ENCODE assay signal across 26 cellular contexts in genomic region chr15:82306791-82307713, GRCh38. TPM values are rescaled to one million over a fixed set of nuclear protein-coding genes. Genes with fewer than 3 reads are reported as not detected.
DNase-seq lines count a peak whose midpoint lies in the region; ATAC-seq and TF ChIP-seq lines count a peak whose summit lies in the region.
"Had no signal": no experiment of that assay in that cellular context is flagged by ENCODE, and none has a peak within 500 bp of the region (broad histone marks: within the 10 kb centered on the region; RNA-seq: fewer than 3 reads in every experiment).

No MANE protein-coding gene starts in this region.

- intact Hi-C loops in esophagus muscularis mucosa (cut with DNase I), result no loop called here
- intact Hi-C loops in sigmoid colon (cut with DNase I), result no loop called here

- H3K9me3 ChIP-seq in Loucy (ENCODE audit: insufficient read depth, low read depth, low read length) (no peaks in the 10 kb centered on the region), esophagus muscularis mucosa (peaks cover 0 to 5% (median 2%) of the 10 kb centered on the region in 4 donors), sigmoid colon (peaks cover 0 to 3% (median 0%) of the 10 kb centered on the region in 4 donors)
- H3K9me3 ChIP-seq: prostate gland had no signal

- TF ChIP-seq POLR2A in esophagus muscularis mucosa (IDR thresholded peaks at IDR 0.05; ENCODE audit: low read depth) (no peak), sigmoid colon (IDR thresholded peaks at IDR 0.05) (no peak)

- WGBS in esophagus muscularis mucosa, result 88% methylated on average over 16 of the region's 16 CpGs
- 87% methylated on average over 16 of the region's 16 CpGs for WGBS in sigmoid colon, 2 donors

- TF ChIP-seq CTCF in GM12864 (IDR thresholded peaks at IDR 0.05; ENCODE audit: low read depth, low read length, missing control alignments) (peak; percentile 6), Loucy (conservative IDR thresholded peaks at IDR 0.05; ENCODE audit: low read length) (0 out of 2 replicates have a peak, but pooled peaks have one; percentile 12), esophagus muscularis mucosa (IDR thresholded peaks at IDR 0.05) (no peak), sigmoid colon (IDR thresholded peaks at IDR 0.05) (no peak)

- H3K27me3 ChIP-seq in Loucy (ENCODE audit: insufficient read depth, low read length, poor library complexity, severe bottlenecking) (no peaks in the 10 kb centered on the region), esophagus muscularis mucosa (no peaks in the 10 kb centered on the region), sigmoid colon (no peaks in the 10 kb centered on the region)
- H3K27me3 ChIP-seq: upper lobe of left lung had no signal

- H4K20me1 ChIP-seq in Loucy (ENCODE audit: insufficient read depth, low read length, poor library complexity, severe bottlenecking), result no peaks in the 10 kb centered on the region

- DNase-seq in GM12864 (ENCODE audit: low read depth), result no peak
- peak; percentile 60 for DNase-seq in esophagus muscularis mucosa (ENCODE audit: extremely low spot score)
- peak; percentile 26 for DNase-seq in sigmoid colon
- no peak for DNase-seq in ecto neural progenitor cell (ENCODE audit: low spot score)
- no peak for DNase-seq in HK-2 (ENCODE audit: unreplicated experiment)
- DNase-seq: activated CD8-positive, alpha-beta T cell treated with anti-CD3 and anti-CD28 coated beads for 36 hours; activated naive CD4-positive, alpha-beta T cell treated with Interleukin-2 at 50 U/mL for 16 hours; activated T-cell treated with anti-CD3 and anti-CD28 coated beads, Interleukin-2, amount 50 U/mL, for 24 hours; Calu3; effector memory CD8-positive, alpha-beta T cell; GOT3; kidney; lower lobe of right lung; NCI-H1694 treated with DMSO at 0.1 percent for 48 hours; NCI-H2171; NCI-H524 treated with DMSO at 0.1 percent for 48 hours; NK-92 treated with Interleukin-12 subunit alpha and Interleukin-12 subunit beta, amount 100 ng/mL, for 24 hours; PC-9; SHP77; SW 1271 had no signal

- no peaks in the 10 kb centered on the region for H3K36me3 ChIP-seq in Loucy (ENCODE audit: insufficient read depth, low read length)
- H3K36me3 ChIP-seq in esophagus muscularis mucosa, result no peaks in the 10 kb centered on the region
- H3K36me3 ChIP-seq in sigmoid colon, result no peaks in the 10 kb centered on the region
- H3K36me3 ChIP-seq: lower lobe of right lung, prostate gland, upper lobe of left lung had no signal

- ATAC-seq in GM21576 (IDR thresholded peaks at IDR 0.05; ENCODE audit: unreplicated experiment), result no peak
- ATAC-seq: activated CD8-positive, alpha-beta T cell treated with anti-CD3 and anti-CD28 coated beads for 36 hours; effector memory CD8-positive, alpha-beta T cell; lower lobe of right lung had no signal

- no peak overlapping the region for H3K4me2 ChIP-seq in Loucy (ENCODE audit: low read depth, low read length, poor library complexity, severe bottlenecking)
- H3K4me2 ChIP-seq: KMS-11, PC-9 had no signal

- no peaks in the 10 kb centered on the region for H3F3A ChIP-seq in Loucy (ENCODE audit: low read depth)

- no peaks in the 10 kb centered on the region for H3K79me2 ChIP-seq in Loucy (ENCODE audit: insufficient read depth, low read length)

- H3K9ac ChIP-seq in Loucy (ENCODE audit: low read depth, low read length, poor library complexity, severe bottlenecking), result no peak overlapping the region
- H3K9ac ChIP-seq: KMS-11 had no signal

- H3K4me1 ChIP-seq in Loucy (ENCODE audit: insufficient read depth, low read length, poor library complexity, severe bottlenecking) (no peaks in the 10 kb centered on the region), esophagus muscularis mucosa (no peaks in the 10 kb centered on the region), sigmoid colon (no peaks in the 10 kb centered on the region)
- H3K4me1 ChIP-seq: lower lobe of right lung, prostate gland, upper lobe of left lung had no signal

- TF ChIP-seq EP300 in esophagus muscularis mucosa (IDR thresholded peaks at IDR 0.05) (no peak), sigmoid colon (IDR thresholded peaks at IDR 0.05) (no peak)

- H2AFZ ChIP-seq in Loucy (ENCODE audit: low read length), result no peak overlapping the region
- H2AFZ ChIP-seq: PC-9 had no signal

- H3K4me3 ChIP-seq in GM12864 (ENCODE audit: low read depth, low read length) (no peak overlapping the region), Loucy (ENCODE audit: low read length, poor library complexity, severe bottlenecking) (no peak overlapping the region), esophagus muscularis mucosa (no peak overlapping the region), sigmoid colon (no peak overlapping the region)
- H3K4me3 ChIP-seq: lower lobe of right lung, PC-9, prostate gland, upper lobe of left lung had no signal

- H3K27ac ChIP-seq in esophagus muscularis mucosa (replicated peaks in 1 of 4) (no peak overlapping the region), sigmoid colon (no peak overlapping the region)
- H3K27ac ChIP-seq: C4-2B, KMS-11, lower lobe of right lung, PC-9, prostate gland, upper lobe of left lung had no signal

- H3K9me2 ChIP-seq in Loucy (replicated peaks; ENCODE audit: low read depth, low read length), result no peaks in the 10 kb centered on the region

RNA-seq across cellular contexts. Expression of gene GOLGA6L10, which starts 42.2 kb away (rescaled TPM):
- total RNA-seq in esophagus muscularis mucosa, result 1 to 10 TPM in 2 of 4 donors, under 1 TPM in 2; 0.33 to 1.7 (median 0.99) TPM
- total RNA-seq in sigmoid colon, result 1 to 10 TPM; 1.8 to 3.0 (median 1.8) TPM
- polyA plus RNA-seq in sigmoid colon, result 1 to 10 TPM in 2 of 3 donors, under 1 TPM in 1; 0.60 to 3.0 (median 1.4) TPM

RNA-seq across cellular contexts. Expression of gene SAXO2, which starts 44.4 kb away (rescaled TPM):
- total RNA-seq in esophagus muscularis mucosa, result 1 to 10 TPM in 2 of 4 donors, under 1 TPM in 1, not detected in 1; 0.39 to 1.7 (median 1.3) TPM
- 1 to 10 TPM in 2 of 4 donors, under 1 TPM in 1, not detected in 1; 0.55 to 2.1 (median 1.8) TPM for total RNA-seq in sigmoid colon
- polyA plus RNA-seq in sigmoid colon, result 1 to 10 TPM in 1 of 3 donors, under 1 TPM in 2; 0.23 to 4.8 (median 0.57) TPM

RNA-seq across cellular contexts. Expression of gene EFL1, which starts 44.5 kb away (rescaled TPM):
- total RNA-seq in esophagus muscularis mucosa, result 10 to 100 TPM; 13.0 to 17.4 (median 13.2) TPM
- total RNA-seq in sigmoid colon, result 10 to 100 TPM; 11.5 to 15.3 (median 12.8) TPM
- polyA plus RNA-seq in sigmoid colon, result 10 to 100 TPM; 10.8 to 15.7 (median 14.0) TPM

Comparison
In these comparisons a context has a peak if more than half of its experiments do, and no peak if none do; other contexts are left out.
1. DNase-seq: peak in esophagus muscularis mucosa (single experiment) and sigmoid colon (single experiment); none in GM12864 (single experiment), ecto neural progenitor cell (single experiment) and HK-2 (single experiment).
2. CTCF ChIP-seq: peak in GM12864 (single experiment) and Loucy (single experiment); none in esophagus muscularis mucosa (0 of 3) and sigmoid colon (0 of 4).